Comparison of ENCODE assay signal across 1 cellular context in the genomic region with DNA sequence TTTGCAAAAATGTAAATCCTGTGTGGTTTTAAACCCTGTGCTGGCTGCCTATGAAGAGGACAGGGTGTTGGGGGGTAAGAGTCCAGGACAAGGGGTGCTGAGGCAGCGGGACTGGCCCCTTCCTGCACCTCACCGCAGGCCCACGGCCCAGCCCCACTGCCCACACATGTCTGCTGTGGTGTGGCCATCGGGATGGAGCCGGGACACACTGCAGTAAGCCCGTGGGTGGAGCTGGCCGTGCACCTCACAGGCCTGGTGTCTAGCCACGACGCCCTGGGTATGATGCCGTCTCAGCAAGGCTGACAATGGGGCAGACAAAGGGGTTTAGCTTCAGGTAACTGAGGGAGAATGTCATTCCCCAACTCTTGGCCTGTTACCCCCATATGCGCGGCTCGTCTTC.
TF ChIP-seq lines count a peak whose summit lies in the region.

No MANE protein-coding gene starts in this region.

TF ChIP-seq in GM12878, 131 proteins besides CTCF, POLR2A, EP300 and RAD21:
- TF ChIP-seq ZNF207 (IDR thresholded peaks at IDR 0.05; ENCODE audit: borderline replicate concordance) = no peak
- no peak for TF ChIP-seq RB1 (IDR thresholded peaks at IDR 0.05; ENCODE audit: borderline replicate concordance)
- no peak for TF ChIP-seq TARDBP (IDR thresholded peaks at IDR 0.05; ENCODE audit: borderline replicate concordance)
- TF ChIP-seq BHLHE40 (IDR thresholded peaks at IDR 0.05; ENCODE audit: borderline replicate concordance in 1 of 2, low read depth in 2 of 2, low read length in 1 of 2) = no peak
- TF ChIP-seq MYB (IDR thresholded peaks at IDR 0.05; ENCODE audit: borderline replicate concordance, low read depth, low read length) = no peak
- no peak for TF ChIP-seq RELA (IDR thresholded peaks at IDR 0.05; ENCODE audit: borderline replicate concordance, partially characterized antibody)
- TF ChIP-seq ZBED1 (IDR thresholded peaks at IDR 0.05; ENCODE audit: borderline replicate concordance) = no peak
- TF ChIP-seq, protein P1, sequence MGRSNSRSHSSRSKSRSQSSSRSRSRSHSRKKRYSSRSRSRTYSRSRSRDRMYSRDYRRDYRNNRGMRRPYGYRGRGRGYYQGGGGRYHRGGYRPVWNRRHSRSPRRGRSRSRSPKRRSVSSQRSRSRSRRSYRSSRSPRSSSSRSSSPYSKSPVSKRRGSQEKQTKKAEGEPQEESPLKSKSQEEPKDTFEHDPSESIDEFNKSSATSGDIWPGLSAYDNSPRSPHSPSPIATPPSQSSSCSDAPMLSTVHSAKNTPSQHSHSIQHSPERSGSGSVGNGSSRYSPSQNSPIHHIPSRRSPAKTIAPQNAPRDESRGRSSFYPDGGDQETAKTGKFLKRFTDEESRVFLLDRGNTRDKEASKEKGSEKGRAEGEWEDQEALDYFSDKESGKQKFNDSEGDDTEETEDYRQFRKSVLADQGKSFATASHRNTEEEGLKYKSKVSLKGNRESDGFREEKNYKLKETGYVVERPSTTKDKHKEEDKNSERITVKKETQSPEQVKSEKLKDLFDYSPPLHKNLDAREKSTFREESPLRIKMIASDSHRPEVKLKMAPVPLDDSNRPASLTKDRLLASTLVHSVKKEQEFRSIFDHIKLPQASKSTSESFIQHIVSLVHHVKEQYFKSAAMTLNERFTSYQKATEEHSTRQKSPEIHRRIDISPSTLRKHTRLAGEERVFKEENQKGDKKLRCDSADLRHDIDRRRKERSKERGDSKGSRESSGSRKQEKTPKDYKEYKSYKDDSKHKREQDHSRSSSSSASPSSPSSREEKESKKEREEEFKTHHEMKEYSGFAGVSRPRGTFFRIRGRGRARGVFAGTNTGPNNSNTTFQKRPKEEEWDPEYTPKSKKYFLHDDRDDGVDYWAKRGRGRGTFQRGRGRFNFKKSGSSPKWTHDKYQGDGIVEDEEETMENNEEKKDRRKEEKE (IDR thresholded peaks at IDR 0.05) = no peak
- TF ChIP-seq RFX5 (IDR thresholded peaks at IDR 0.05; ENCODE audit: low read depth, low read length) = no peak
- TF ChIP-seq, protein P2, sequence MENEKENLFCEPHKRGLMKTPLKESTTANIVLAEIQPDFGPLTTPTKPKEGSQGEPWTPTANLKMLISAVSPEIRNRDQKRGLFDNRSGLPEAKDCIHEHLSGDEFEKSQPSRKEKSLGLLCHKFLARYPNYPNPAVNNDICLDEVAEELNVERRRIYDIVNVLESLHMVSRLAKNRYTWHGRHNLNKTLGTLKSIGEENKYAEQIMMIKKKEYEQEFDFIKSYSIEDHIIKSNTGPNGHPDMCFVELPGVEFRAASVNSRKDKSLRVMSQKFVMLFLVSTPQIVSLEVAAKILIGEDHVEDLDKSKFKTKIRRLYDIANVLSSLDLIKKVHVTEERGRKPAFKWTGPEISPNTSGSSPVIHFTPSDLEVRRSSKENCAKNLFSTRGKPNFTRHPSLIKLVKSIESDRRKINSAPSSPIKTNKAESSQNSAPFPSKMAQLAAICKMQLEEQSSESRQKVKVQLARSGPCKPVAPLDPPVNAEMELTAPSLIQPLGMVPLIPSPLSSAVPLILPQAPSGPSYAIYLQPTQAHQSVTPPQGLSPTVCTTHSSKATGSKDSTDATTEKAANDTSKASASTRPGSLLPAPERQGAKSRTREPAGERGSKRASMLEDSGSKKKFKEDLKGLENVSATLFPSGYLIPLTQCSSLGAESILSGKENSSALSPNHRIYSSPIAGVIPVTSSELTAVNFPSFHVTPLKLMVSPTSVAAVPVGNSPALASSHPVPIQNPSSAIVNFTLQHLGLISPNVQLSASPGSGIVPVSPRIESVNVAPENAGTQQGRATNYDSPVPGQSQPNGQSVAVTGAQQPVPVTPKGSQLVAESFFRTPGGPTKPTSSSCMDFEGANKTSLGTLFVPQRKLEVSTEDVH (IDR thresholded peaks at IDR 0.05; ENCODE audit: low read depth, partially characterized antibody) = no peak
- TF ChIP-seq PML (IDR thresholded peaks at IDR 0.05; ENCODE audit: low read length) = no peak
- no peak for TF ChIP-seq HCFC1 (IDR thresholded peaks at IDR 0.05; ENCODE audit: low read length)
- TF ChIP-seq HDAC2 (IDR thresholded peaks at IDR 0.05) = no peak
- no peak for TF ChIP-seq JUND (IDR thresholded peaks at IDR 0.05; ENCODE audit: low read depth, low read length)
- TF ChIP-seq, protein P3, sequence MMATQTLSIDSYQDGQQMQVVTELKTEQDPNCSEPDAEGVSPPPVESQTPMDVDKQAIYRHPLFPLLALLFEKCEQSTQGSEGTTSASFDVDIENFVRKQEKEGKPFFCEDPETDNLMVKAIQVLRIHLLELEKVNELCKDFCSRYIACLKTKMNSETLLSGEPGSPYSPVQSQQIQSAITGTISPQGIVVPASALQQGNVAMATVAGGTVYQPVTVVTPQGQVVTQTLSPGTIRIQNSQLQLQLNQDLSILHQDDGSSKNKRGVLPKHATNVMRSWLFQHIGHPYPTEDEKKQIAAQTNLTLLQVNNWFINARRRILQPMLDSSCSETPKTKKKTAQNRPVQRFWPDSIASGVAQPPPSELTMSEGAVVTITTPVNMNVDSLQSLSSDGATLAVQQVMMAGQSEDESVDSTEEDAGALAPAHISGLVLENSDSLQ (IDR thresholded peaks at IDR 0.05) = no peak
- TF ChIP-seq SREBF2 (IDR thresholded peaks at IDR 0.05; ENCODE audit: low read length) = no peak
- TF ChIP-seq, protein P4, sequence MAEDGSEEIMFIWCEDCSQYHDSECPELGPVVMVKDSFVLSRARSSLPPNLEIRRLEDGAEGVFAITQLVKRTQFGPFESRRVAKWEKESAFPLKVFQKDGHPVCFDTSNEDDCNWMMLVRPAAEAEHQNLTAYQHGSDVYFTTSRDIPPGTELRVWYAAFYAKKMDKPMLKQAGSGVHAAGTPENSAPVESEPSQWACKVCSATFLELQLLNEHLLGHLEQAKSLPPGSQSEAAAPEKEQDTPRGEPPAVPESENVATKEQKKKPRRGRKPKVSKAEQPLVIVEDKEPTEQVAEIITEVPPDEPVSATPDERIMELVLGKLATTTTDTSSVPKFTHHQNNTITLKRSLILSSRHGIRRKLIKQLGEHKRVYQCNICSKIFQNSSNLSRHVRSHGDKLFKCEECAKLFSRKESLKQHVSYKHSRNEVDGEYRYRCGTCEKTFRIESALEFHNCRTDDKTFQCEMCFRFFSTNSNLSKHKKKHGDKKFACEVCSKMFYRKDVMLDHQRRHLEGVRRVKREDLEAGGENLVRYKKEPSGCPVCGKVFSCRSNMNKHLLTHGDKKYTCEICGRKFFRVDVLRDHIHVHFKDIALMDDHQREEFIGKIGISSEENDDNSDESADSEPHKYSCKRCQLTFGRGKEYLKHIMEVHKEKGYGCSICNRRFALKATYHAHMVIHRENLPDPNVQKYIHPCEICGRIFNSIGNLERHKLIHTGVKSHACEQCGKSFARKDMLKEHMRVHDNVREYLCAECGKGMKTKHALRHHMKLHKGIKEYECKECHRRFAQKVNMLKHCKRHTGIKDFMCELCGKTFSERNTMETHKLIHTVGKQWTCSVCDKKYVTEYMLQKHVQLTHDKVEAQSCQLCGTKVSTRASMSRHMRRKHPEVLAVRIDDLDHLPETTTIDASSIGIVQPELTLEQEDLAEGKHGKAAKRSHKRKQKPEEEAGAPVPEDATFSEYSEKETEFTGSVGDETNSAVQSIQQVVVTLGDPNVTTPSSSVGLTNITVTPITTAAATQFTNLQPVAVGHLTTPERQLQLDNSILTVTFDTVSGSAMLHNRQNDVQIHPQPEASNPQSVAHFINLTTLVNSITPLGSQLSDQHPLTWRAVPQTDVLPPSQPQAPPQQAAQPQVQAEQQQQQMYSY (CRISPR knock-in tag; IDR thresholded peaks at IDR 0.05) = no peak
- TF ChIP-seq EZH2 (IDR thresholded peaks at IDR 0.05; ENCODE audit: borderline replicate concordance, control insufficient read depth, low read depth, low read length) = no peak
